Comparison of ENCODE assay signal across 1 cellular context in genomic region chr19:33039815-33040214, GRCh38.
TF ChIP-seq lines count a peak whose summit lies in the region.

No MANE protein-coding gene starts in this region.

TF ChIP-seq in WTC11, 78 proteins besides CTCF, POLR2A, EP300 and RAD21 (continued from another document):
- TF ChIP-seq ZBTB43 (CRISPR knock-in tag; IDR thresholded peaks at IDR 0.05) (no peak), MXD4 (CRISPR knock-in tag; IDR thresholded peaks at IDR 0.05; ENCODE audit: borderline replicate concordance) (no peak), ATF1 (CRISPR knock-in tag; IDR thresholded peaks at IDR 0.05) (no peak), TCF7 (CRISPR knock-in tag; IDR thresholded peaks at IDR 0.05; ENCODE audit: low read depth) (no peak), HMGA2 (CRISPR knock-in tag; IDR thresholded peaks at IDR 0.05) (no peak), NFYB (CRISPR knock-in tag; conservative IDR thresholded peaks at IDR 0.05; ENCODE audit: low read depth) (no peak)
